Comparison of ENCODE assay signal across 24 cellular contexts in genomic region chr5:98443916-98444315, GRCh38.
"Had no signal": no experiment of that assay in that cellular context is flagged by ENCODE, and none has a peak within 500 bp of the region (broad histone marks: within the 10 kb centered on the region; RNA-seq: fewer than 3 reads in every experiment).

No MANE protein-coding gene starts in this region.

- H3K4me2 ChIP-seq: KMS-11 had no signal

- DNase-seq: activated CD4-positive, alpha-beta T cell treated with anti-CD3 and anti-CD28 coated beads for 48 hours; activated CD4-positive, alpha-beta T cell treated with anti-CD3 and anti-CD28 coated beads, Interleukin-2, amount 50 U/mL, for 4 hours; activated CD4-positive, CD25-positive, alpha-beta regulatory T cell treated with anti-CD3 and anti-CD28 coated beads, Interleukin-2, amount 50 U/mL, for 72 hours; activated CD8-positive, alpha-beta memory T cell treated with anti-CD3 and anti-CD28 coated beads, Interleukin-2, amount 10 ng/mL, durations not matched to agents 7 days and 5 days; activated effector memory CD4-positive, alpha-beta T cell treated with Interleukin-2 at 50 U/mL for 16 hours; activated naive CD4-positive, alpha-beta T cell; activated T-cell treated with anti-CD3 and anti-CD28 coated beads, Interleukin-2, amount 50 U/mL, for 24 hours; aorta; MM.1S; NCI-H1105; NCI-H1436; NCI-H1694 treated with DMSO at 0.1 percent for 48 hours; NCI-H2029 treated with DMSO at 0.1 percent for 48 hours; NCI-H345; NCI-H510A; NCI-H69; NK-92 treated with Interleukin-12 subunit alpha and Interleukin-12 subunit beta, amount 100 ng/mL, for 24 hours; OCI-M1; SHP77 had no signal

- H3K36me3 ChIP-seq: cardiac muscle cell had no signal

- H3K27me3 ChIP-seq: cardiac muscle cell had no signal

- H3K9ac ChIP-seq: KMS-11 had no signal

- H3K27ac ChIP-seq: cardiac muscle cell, KMS-11, RWPE1 had no signal

- H3K4me3 ChIP-seq: cardiac muscle cell had no signal

- ATAC-seq: activated CD8-positive, alpha-beta memory T cell treated with anti-CD3 and anti-CD28 coated beads, Interleukin-2, amount 10 ng/mL, durations not matched to agents 7 days and 5 days; Panc1; WTC11 had no signal
